In the genomic region with DNA sequence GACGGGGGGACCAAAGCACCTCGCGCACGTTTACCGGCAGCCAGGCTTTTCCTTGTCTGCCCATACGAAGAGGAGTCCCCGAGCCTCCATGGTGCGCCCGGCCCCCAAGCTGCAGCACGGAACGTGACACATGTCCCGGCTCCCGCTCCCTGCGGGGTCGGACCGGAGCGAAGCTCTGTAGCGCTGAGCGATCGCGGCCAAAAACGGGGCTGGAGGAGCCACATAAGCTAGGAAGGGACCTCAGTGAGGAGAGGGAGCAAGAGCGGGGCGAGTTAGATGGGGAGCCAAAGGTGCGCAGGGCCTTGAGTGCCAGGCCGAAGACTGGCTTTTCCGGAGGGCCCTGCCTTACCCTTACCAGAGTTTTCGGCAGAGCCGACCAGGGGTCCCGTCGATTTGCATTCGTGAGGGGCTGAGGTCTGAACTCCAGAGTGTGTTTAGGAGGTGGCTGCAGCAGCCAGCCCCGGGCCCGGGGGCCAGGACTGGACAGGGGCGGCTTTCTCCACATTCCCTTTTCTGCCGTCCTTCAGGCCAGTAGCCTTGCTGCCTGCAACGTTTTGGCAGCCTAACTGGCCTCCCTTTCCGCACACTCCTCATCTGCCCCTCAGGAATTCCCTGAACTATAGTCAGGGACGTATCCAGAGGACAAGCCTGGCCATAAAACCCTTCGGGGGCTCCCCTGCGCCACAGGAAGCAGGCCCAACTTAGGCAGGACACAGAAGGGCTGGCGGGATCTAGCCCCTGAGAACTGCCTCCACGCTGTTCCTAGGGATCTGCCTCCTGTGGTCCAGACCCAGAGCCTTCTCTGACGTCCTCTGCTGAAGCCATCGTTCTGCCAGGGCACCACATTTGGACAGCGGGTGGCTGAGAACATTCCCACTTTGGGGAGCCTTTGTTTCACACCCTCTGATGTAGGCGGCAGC, we compare ENCODE assay signal across 8 cellular contexts. TPM values are rescaled to one million over a fixed set of nuclear protein-coding genes. Genes with fewer than 3 reads are reported as not detected.
DNase-seq lines count a peak whose midpoint lies in the region; TF ChIP-seq lines count a peak whose summit lies in the region.

No MANE protein-coding gene starts in this region.

- POLR2A ChIA-PET in AG04449 (lab: Yijun Ruan, JAX), result interaction anchor here (0.9 to 1.9 kb wide), 6 partner anchors 14 to 139 kb away, joined by 4 to 8 read pairs (median 6); a partner anchor contains a TSS

- peaks cover 5 to 57% (median 30%) of the 10 kb centered on the region in 6 donors for H3K4me1 ChIP-seq in spleen

- peaks cover 12% of the 10 kb centered on the region for H3K36me3 Mint-ChIP-seq in activated naive CD4-positive, alpha-beta T cell treated with anti-CD3 and anti-CD28 coated beads for 36 hours (ENCODE audit: low read depth)

- no peaks in the 10 kb centered on the region for H3K27me3 ChIP-seq in spleen (replicated peaks in 1 of 7)

- H3K9me3 Mint-ChIP-seq in activated naive CD4-positive, alpha-beta T cell treated with anti-CD3 and anti-CD28 coated beads for 36 hours, result no peaks in the 10 kb centered on the region

- in situ Hi-C loops in G401 (cut with HindIII; ENCODE audit: low sequenced_read_pairs), result no loop called here

- peak overlapping the region; percentile 94 for H3K4me3 Mint-ChIP-seq in activated naive CD4-positive, alpha-beta T cell treated with anti-CD3 and anti-CD28 coated beads for 36 hours

- H3K36me3 ChIP-seq in spleen, result peaks cover 0 to 58% (median 19%) of the 10 kb centered on the region in 6 donors

- TF ChIP-seq POLR2A in spleen (IDR thresholded peaks at IDR 0.05), result no peak

- no peaks in the 10 kb centered on the region for H3K27me3 Mint-ChIP-seq in activated naive CD4-positive, alpha-beta T cell treated with anti-CD3 and anti-CD28 coated beads for 36 hours (ENCODE audit: low read depth)

- H3K4me1 Mint-ChIP-seq in activated naive CD4-positive, alpha-beta T cell treated with anti-CD3 and anti-CD28 coated beads for 36 hours (ENCODE audit: low read depth), result peaks cover 29% of the 10 kb centered on the region

- peak overlapping the region; percentile 82 to 98 (median 96) for H3K27ac ChIP-seq in spleen

- TF ChIP-seq CTCF in AG04449 (IDR thresholded peaks at IDR 0.05; ENCODE audit: insufficient read depth, low read length, missing control alignments) (no peak), HFF-Myc (IDR thresholded peaks at IDR 0.05; ENCODE audit: low read depth, low read length, missing control alignments) (no peak), spleen (IDR thresholded peaks at IDR 0.05 in 8 of 11, conservative IDR thresholded peaks at IDR 0.05 in 3 of 11) (no peak)

- H3K9me3 ChIP-seq in spleen, result peaks cover 0 to 22% (median 0%) of the 10 kb centered on the region in 8 donors

- H3K27ac Mint-ChIP-seq in activated naive CD4-positive, alpha-beta T cell treated with anti-CD3 and anti-CD28 coated beads for 36 hours, result peak overlapping the region; percentile 87

- CTCF ChIA-PET in AG04449 (lab: Yijun Ruan, JAX), result interaction anchor here (1.1 to 2.1 kb wide), 2 partner anchors 131 to 152 kb away, joined by 3 to 6 read pairs; a partner anchor contains a TSS
- CTCF ChIA-PET in activated naive CD4-positive, alpha-beta T cell treated with anti-CD3 and anti-CD28 coated beads for 36 hours (lab: Charles Lee), result no interaction called here

- peak overlapping the region; percentile 70 for H3K4me3 ChIP-seq in AG04449 (ENCODE audit: low read depth, low read length)
- peak overlapping the region; percentile 68 for H3K4me3 ChIP-seq in HFF-Myc (replicated peaks; ENCODE audit: low read depth, low read length)
- peak overlapping the region; percentile 60 to 83 (median 66) for H3K4me3 ChIP-seq in spleen

- no peak for DNase-seq in AG04449 (ENCODE audit: low read depth, low spot score)
- DNase-seq in HFF-Myc (ENCODE audit: extremely low read depth, low read depth), result no peak
- peak; percentile 25 for DNase-seq in activated naive CD4-positive, alpha-beta T cell treated with anti-CD3 and anti-CD28 coated beads for 36 hours
- DNase-seq in hepatic stellate cell (ENCODE audit: low spot score), result peak; percentile 41
- no peak for DNase-seq in spleen
- DNase-seq in T-helper 9 cell, result no peak
- no peak for DNase-seq in COR-L47 (lab: John Stamatoyannopoulos, UW)
- no peak for DNase-seq in G401 (ENCODE audit: low spot score)

- 8 to 45% (median 14%) methylated on average over 13 to 47 of the region's 47 CpGs for WGBS in spleen, 5 donors

- intact Hi-C loops in activated naive CD4-positive, alpha-beta T cell treated with anti-CD3 and anti-CD28 coated beads for 36 hours (cut with micrococcal nuclease), result loop anchor here (1.0 to 2.0 kb wide), 7 partner anchors 24 to 325 kb away; a partner anchor contains a TSS
- intact Hi-C loops in spleen (cut with DNase I; ENCODE audit: low total_unique reads), result no loop called here

RNA-seq across cellular contexts. Expression of a gene that starts 0.7 kb away (rescaled TPM):
- total RNA-seq in activated naive CD4-positive, alpha-beta T cell treated with anti-CD3 and anti-CD28 coated beads for 36 hours, result 100 to 1,000 TPM; 148 to 152 TPM
- 100 to 1,000 TPM; 144 to 307 (median 217) TPM for total RNA-seq in spleen
- 100 to 1,000 TPM; 357 to 488 (median 359) TPM for polyA plus RNA-seq in spleen
- total RNA-seq in G401 (2014; rRNA removed; shearing (Covaris generic)), result 142 and 157 TPM in 2 replicates

RNA-seq across cellular contexts. Expression of a gene that starts 1.0 kb away (rescaled TPM):
- 10 to 100 TPM; 46.3 to 49.9 TPM for total RNA-seq in activated naive CD4-positive, alpha-beta T cell treated with anti-CD3 and anti-CD28 coated beads for 36 hours
- 10 to 100 TPM; 51.8 to 92.7 (median 68.7) TPM for total RNA-seq in spleen
- polyA plus RNA-seq in spleen, result 10 to 100 TPM; 32.7 to 47.0 (median 41.3) TPM
- 55.7 and 71.2 TPM in 2 replicates for total RNA-seq in G401 (2014; rRNA removed; shearing (Covaris generic))

RNA-seq across cellular contexts. Expression of a gene that starts 14.3 kb away (rescaled TPM):
- not detected for total RNA-seq in activated naive CD4-positive, alpha-beta T cell treated with anti-CD3 and anti-CD28 coated beads for 36 hours
- total RNA-seq in spleen, result not detected
- under 1 TPM; 0.03 to 0.26 (median 0.07) TPM for polyA plus RNA-seq in spleen
- 0.06 TPM in 1 of 2 replicates, not detected in the other for total RNA-seq in G401 (2014; rRNA removed; shearing (Covaris generic))

RNA-seq across cellular contexts. Expression of a gene that starts 31.1 kb away (rescaled TPM):
- under 1 TPM; 0.05 to 0.44 TPM for total RNA-seq in activated naive CD4-positive, alpha-beta T cell treated with anti-CD3 and anti-CD28 coated beads for 36 hours
- 1 to 10 TPM in 6 of 7 donors, under 1 TPM in 1; 0.68 to 2.8 (median 1.7) TPM for total RNA-seq in spleen
- polyA plus RNA-seq in spleen, result 1 to 10 TPM in 1 of 3 donors, under 1 TPM in 2; 0.48 to 1.5 (median 0.49) TPM
- total RNA-seq in G401 (2014; rRNA removed; shearing (Covaris generic)), result 1.5 TPM in 1 of 2 replicates, not detected in the other

RNA-seq across cellular contexts. Expression of a gene that starts 35.2 kb away (rescaled TPM):
- total RNA-seq in activated naive CD4-positive, alpha-beta T cell treated with anti-CD3 and anti-CD28 coated beads for 36 hours, result 1 to 10 TPM in 1 of 2 experiments, under 1 TPM in 1; 0.83 to 1.0 TPM
- 10 to 100 TPM in 5 of 7 donors, 1 to 10 TPM in 2; 6.4 to 15.4 (median 10.7) TPM for total RNA-seq in spleen
- 10 to 100 TPM in 1 of 3 donors, 1 to 10 TPM in 2; 3.7 to 21.8 (median 9.4) TPM for polyA plus RNA-seq in spleen
- total RNA-seq in G401 (2014; rRNA removed; shearing (Covaris generic)), result 15.6 and 16.9 TPM in 2 replicates

Comparison
In these comparisons a context has a peak if more than half of its experiments do, and no peak if none do; other contexts are left out.
1. DNase-seq: peak in activated naive CD4-positive, alpha-beta T cell treated with anti-CD3 and anti-CD28 coated beads for 36 hours (single experiment) and hepatic stellate cell (single experiment); none in AG04449 (single experiment), HFF-Myc (single experiment), spleen (single experiment), T-helper 9 cell (single experiment), COR-L47 (single experiment) and G401 (single experiment).
2. Peak in every context shown above with its lines, with median percentiles within 50 percentile points of each other: H3K4me3 ChIP-seq.